ENCODE assay signal across 11 cellular contexts in the genomic region with DNA sequence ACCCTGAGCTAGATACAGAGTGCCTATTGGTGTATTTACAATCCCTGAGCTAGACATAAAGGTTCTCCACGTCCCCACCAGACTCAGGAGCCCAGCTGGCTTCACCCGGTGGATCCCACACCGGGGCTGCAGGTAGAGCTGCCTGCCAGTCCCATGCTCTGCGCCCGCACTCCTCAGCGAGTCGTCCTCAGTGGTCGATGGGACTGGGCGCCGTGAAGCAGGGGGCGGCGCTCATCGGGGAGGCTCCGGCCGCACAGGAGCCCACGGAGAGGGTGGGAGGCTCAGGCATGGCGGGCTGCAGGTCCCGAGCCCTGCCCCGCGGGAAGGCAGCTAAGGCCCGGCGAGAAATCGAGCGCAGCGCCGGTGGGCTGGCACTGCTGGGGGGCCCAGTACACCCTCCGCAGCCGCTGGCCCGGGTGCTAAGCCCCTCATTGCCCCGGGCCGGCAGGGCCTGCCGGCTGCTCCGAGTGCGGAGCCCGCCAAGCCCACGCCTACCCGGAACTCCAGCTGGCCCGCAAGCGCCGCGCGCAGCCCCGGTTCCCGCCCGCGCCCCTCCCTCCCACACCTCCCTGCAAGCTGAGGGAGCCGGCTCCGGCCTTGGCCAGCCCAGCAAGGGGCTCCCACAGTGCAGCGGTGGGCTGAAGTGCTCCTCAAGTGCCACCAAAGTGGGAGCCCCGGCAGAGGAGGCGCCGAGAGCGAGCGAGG. TPM values are rescaled to one million over a fixed set of nuclear protein-coding genes. Genes with fewer than 3 reads are reported as not detected.
DNase-seq lines count a peak whose midpoint lies in the region; ATAC-seq and TF ChIP-seq lines count a peak whose summit lies in the region.
"Not testable (repeated sequence)": the region's sequence is repeated elsewhere in the genome, so short reads cannot be mapped to it uniquely, and the experiment has no call there.
"Had no signal": no experiment of that assay in that cellular context is flagged by ENCODE, and none has a peak within 500 bp of the region (broad histone marks: within the 10 kb centered on the region; RNA-seq: fewer than 3 reads in every experiment).

No MANE protein-coding gene starts in this region.

- H3K9ac ChIP-seq in mucosa of rectum (ENCODE audit: low read depth in 1 of 2, low read length in 2 of 2) = peak overlapping the region in 1 of 2 donors; percentile 51

- not testable (repeated sequence) for H3K36me3 Mint-ChIP-seq in activated T-helper 17 cell treated with anti-CD3 and anti-CD28 coated beads, Interleukin-2, amount 50 U/mL, for 72 hours (ENCODE audit: low read depth)
- peaks cover 12% of the 10 kb centered on the region for H3K36me3 Mint-ChIP-seq in stimulated activated effector memory CD8-positive, alpha-beta T cell treated with anti-CD3 and anti-CD28 coated beads, Interleukin-12 subunit alpha, Interleukin-12 subunit beta, amount 100 ng/mL, for 72 hours

- not testable (repeated sequence) for TF ChIP-seq CTCF in 22Rv1 (IDR thresholded peaks at IDR 0.05); RWPE2 (IDR thresholded peaks at IDR 0.05; ENCODE audit: poor library complexity, severe bottlenecking); choroid plexus epithelial cell (conservative IDR thresholded peaks at IDR 0.05; ENCODE audit: low read depth, low read length)

- peak overlapping the region; percentile 46 for H3K4me3 Mint-ChIP-seq in activated T-helper 17 cell treated with anti-CD3 and anti-CD28 coated beads, Interleukin-2, amount 50 U/mL, for 72 hours
- peak overlapping the region; percentile 69 for H3K4me3 Mint-ChIP-seq in stimulated activated effector memory CD8-positive, alpha-beta T cell treated with anti-CD3 and anti-CD28 coated beads, Interleukin-12 subunit alpha, Interleukin-12 subunit beta, amount 100 ng/mL, for 72 hours

- not testable (repeated sequence) for H3K36me3 ChIP-seq in RWPE2 (ENCODE audit: low read depth); mucosa of rectum (ENCODE audit: control insufficient read depth in 2 of 2, insufficient read depth in 2 of 2, low read length in 2 of 2)

- H3K9me3 Mint-ChIP-seq in activated T-helper 17 cell treated with anti-CD3 and anti-CD28 coated beads, Interleukin-2, amount 50 U/mL, for 72 hours; stimulated activated effector memory CD8-positive, alpha-beta T cell treated with anti-CD3 and anti-CD28 coated beads, Interleukin-12 subunit alpha, Interleukin-12 subunit beta, amount 100 ng/mL, for 72 hours: not testable (repeated sequence)

- peaks cover 31% of the 10 kb centered on the region for H3K4me1 Mint-ChIP-seq in activated T-helper 17 cell treated with anti-CD3 and anti-CD28 coated beads, Interleukin-2, amount 50 U/mL, for 72 hours
- H3K4me1 Mint-ChIP-seq in stimulated activated effector memory CD8-positive, alpha-beta T cell treated with anti-CD3 and anti-CD28 coated beads, Interleukin-12 subunit alpha, Interleukin-12 subunit beta, amount 100 ng/mL, for 72 hours = peaks cover 51% of the 10 kb centered on the region

- ATAC-seq in RWPE2 (ENCODE audit: low read depth); activated T-helper 17 cell treated with anti-CD3 and anti-CD28 coated beads, Interleukin-2, amount 50 U/mL, for 72 hours (replicated peaks); Right ventricle myocardium superior (ENCODE audit: poor library complexity); stimulated activated effector memory CD8-positive, alpha-beta T cell treated with anti-CD3 and anti-CD28 coated beads, Interleukin-12 subunit alpha, Interleukin-12 subunit beta, amount 100 ng/mL, for 72 hours: not testable (repeated sequence)

- intact Hi-C loops in Right ventricle myocardium superior (cut with DNase I) = not testable (repeated sequence)

- H3K27ac Mint-ChIP-seq in activated T-helper 17 cell treated with anti-CD3 and anti-CD28 coated beads, Interleukin-2, amount 50 U/mL, for 72 hours = not testable (repeated sequence)
- H3K27ac Mint-ChIP-seq in stimulated activated effector memory CD8-positive, alpha-beta T cell treated with anti-CD3 and anti-CD28 coated beads, Interleukin-12 subunit alpha, Interleukin-12 subunit beta, amount 100 ng/mL, for 72 hours = peak overlapping the region; percentile 89

- H3K9me3 ChIP-seq in RWPE2 (ENCODE audit: severe bottlenecking); mucosa of rectum (ENCODE audit: control insufficient read depth in 2 of 2, low read length in 2 of 2): not testable (repeated sequence)

- not testable (repeated sequence) for H3K27me3 ChIP-seq in RWPE2 (ENCODE audit: insufficient read depth, poor library complexity, severe bottlenecking); mucosa of rectum (ENCODE audit: control insufficient read depth in 2 of 2, insufficient read depth in 2 of 2, low read length in 2 of 2)

- peak overlapping the region; percentile 67 for H3K27ac ChIP-seq in 22Rv1
- H3K27ac ChIP-seq in RWPE2 (ENCODE audit: poor library complexity, severe bottlenecking) = not testable (repeated sequence)
- peak overlapping the region in 1 of 2 donors; percentile 5 for H3K27ac ChIP-seq in mucosa of rectum (ENCODE audit: low read depth in 2 of 2, low read length in 2 of 2)

- H3K4me1 ChIP-seq in RWPE2 (ENCODE audit: insufficient read depth, poor library complexity, severe bottlenecking); mucosa of rectum (ENCODE audit: control insufficient read depth in 2 of 2, insufficient read depth in 2 of 2, low read length in 2 of 2): not testable (repeated sequence)

- H3K4me3 ChIP-seq in RWPE2 (ENCODE audit: severe bottlenecking) (peak overlapping the region; percentile 39), choroid plexus epithelial cell (ENCODE audit: low read depth, low read length) (peak overlapping the region; percentile 41), mucosa of rectum (ENCODE audit: low read length in 2 of 2) (peak overlapping the region; percentile 17 to 45)

- DNase-seq in ELF-1 (ENCODE audit: low read depth, low spot score) (peak; percentile 55), Right ventricle myocardium superior (peak; percentile 57)
- not testable (repeated sequence) for DNase-seq in RWPE2 (ENCODE audit: low spot score); choroid plexus epithelial cell (ENCODE audit: low read depth); stimulated activated effector memory CD8-positive, alpha-beta T cell treated with anti-CD3 and anti-CD28 coated beads, Interleukin-12 subunit alpha, Interleukin-12 subunit beta, amount 100 ng/mL, for 72 hours (ENCODE audit: low spot score in 2 of 2)

- not testable (repeated sequence) for H3K27me3 Mint-ChIP-seq in activated T-helper 17 cell treated with anti-CD3 and anti-CD28 coated beads, Interleukin-2, amount 50 U/mL, for 72 hours

RNA-seq across cellular contexts. Expression of gene CLECL1, which starts 6.7 kb away (rescaled TPM):
- 1 to 10 TPM; 6.1 to 7.7 TPM for total RNA-seq in activated T-helper 17 cell treated with anti-CD3 and anti-CD28 coated beads, Interleukin-2, amount 50 U/mL, for 72 hours
- total RNA-seq in Right ventricle myocardium superior = not detected
- total RNA-seq: cardiac muscle cell, IMR-90, PC-9 had no signal

RNA-seq across cellular contexts. Expression of gene CD69, which starts 21.1 kb away (rescaled TPM):
- 100 to 1,000 TPM in 1 of 2 donors, 10 to 100 TPM in 1; 51.8 to 150 TPM for total RNA-seq in activated T-helper 17 cell treated with anti-CD3 and anti-CD28 coated beads, Interleukin-2, amount 50 U/mL, for 72 hours
- total RNA-seq in Right ventricle myocardium superior = 0.40 TPM
- total RNA-seq: cardiac muscle cell, IMR-90, PC-9 had no signal

Comparison
In these comparisons a context has a peak if more than half of its experiments do, and no peak if none do; other contexts are left out.
1. RNA of gene CD69, which starts 21.1 kb away (total RNA-seq): 51.8 to 150 TPM in activated T-helper 17 cell treated with anti-CD3 and anti-CD28 coated beads, Interleukin-2, amount 50 U/mL, for 72 hours; 0.40 TPM in Right ventricle myocardium superior (single experiment); every median in the first group is over 10 times any median in the second.
2. Peak in every context shown above with its lines, with median percentiles within 50 percentile points of each other: H3K4me3 ChIP-seq.